11 cellular contexts compared by ENCODE assay signal in the genomic region with DNA sequence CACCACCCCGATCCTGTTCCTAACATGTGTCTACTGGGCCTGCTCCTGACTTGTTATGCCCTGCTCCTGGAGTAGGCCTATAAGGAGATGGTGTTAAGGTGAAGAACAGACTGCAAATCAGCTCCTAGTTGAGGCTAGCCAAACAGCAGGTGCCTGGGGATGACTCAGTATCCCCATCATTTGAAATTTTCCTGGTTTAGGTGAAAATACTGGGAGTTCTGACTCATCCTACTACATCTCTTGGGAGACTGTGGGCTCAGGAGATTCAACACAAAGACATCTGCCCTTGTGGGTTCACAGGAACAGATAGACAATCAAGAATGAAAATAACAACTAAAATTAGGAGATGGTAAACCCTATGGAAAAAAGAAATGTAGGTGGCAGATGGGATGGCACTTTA. TPM values are rescaled to one million over a fixed set of nuclear protein-coding genes. Genes with fewer than 3 reads are reported as not detected.
DNase-seq lines count a peak whose midpoint lies in the region; ATAC-seq and TF ChIP-seq lines count a peak whose summit lies in the region.
"Had no signal": no experiment of that assay in that cellular context is flagged by ENCODE, and none has a peak within 500 bp of the region (broad histone marks: within the 10 kb centered on the region; RNA-seq: fewer than 3 reads in every experiment).

No MANE protein-coding gene starts in this region.

- no peak overlapping the region for H3K4me3 ChIP-seq in AG10803 (ENCODE audit: low read length)

- H3K36me3 Mint-ChIP-seq in activated T-helper 1 cell treated with anti-CD3 and anti-CD28 coated beads, Interleukin-12 subunit alpha, Interleukin-12 subunit beta, Interleukin-2, Interleukin-4 antibody, amounts not matched to agents 30 ng/mL and 10 ng/mL and 1 ng/mL, durations not matched to agents 14 hours and 24 hours and 36 hours (ENCODE audit: low read depth) = peaks cover 5% of the 10 kb centered on the region
- peaks cover 2% of the 10 kb centered on the region for H3K36me3 Mint-ChIP-seq in memory B cell

- ATAC-seq in memory B cell (ENCODE audit: low read depth) = no peak
- no peak for ATAC-seq in GM19463 (IDR thresholded peaks at IDR 0.05; ENCODE audit: unreplicated experiment)
- no peak for ATAC-seq in HG02642 (IDR thresholded peaks at IDR 0.05; ENCODE audit: poor library complexity, unreplicated experiment)
- ATAC-seq: left lobe of liver had no signal

- intact Hi-C loops in activated T-helper 1 cell treated with anti-CD3 and anti-CD28 coated beads, Interleukin-12 subunit alpha, Interleukin-12 subunit beta, Interleukin-2, Interleukin-4 antibody, amounts not matched to agents 30 ng/mL and 10 ng/mL and 1 ng/mL, durations not matched to agents 14 hours and 24 hours and 36 hours (cut with micrococcal nuclease) = no loop called here

- H3K9me3 Mint-ChIP-seq in activated T-helper 1 cell treated with anti-CD3 and anti-CD28 coated beads, Interleukin-12 subunit alpha, Interleukin-12 subunit beta, Interleukin-2, Interleukin-4 antibody, amounts not matched to agents 30 ng/mL and 10 ng/mL and 1 ng/mL, durations not matched to agents 14 hours and 24 hours and 36 hours = no peaks in the 10 kb centered on the region
- H3K9me3 Mint-ChIP-seq in memory B cell = no peaks in the 10 kb centered on the region

- H3K4me3 Mint-ChIP-seq in activated T-helper 1 cell treated with anti-CD3 and anti-CD28 coated beads, Interleukin-12 subunit alpha, Interleukin-12 subunit beta, Interleukin-2, Interleukin-4 antibody, amounts not matched to agents 30 ng/mL and 10 ng/mL and 1 ng/mL, durations not matched to agents 14 hours and 24 hours and 36 hours = peak overlapping the region; percentile 8
- H3K4me3 Mint-ChIP-seq in memory B cell = no peak overlapping the region

- H3K27me3 Mint-ChIP-seq in activated T-helper 1 cell treated with anti-CD3 and anti-CD28 coated beads, Interleukin-12 subunit alpha, Interleukin-12 subunit beta, Interleukin-2, Interleukin-4 antibody, amounts not matched to agents 30 ng/mL and 10 ng/mL and 1 ng/mL, durations not matched to agents 14 hours and 24 hours and 36 hours (ENCODE audit: insufficient read depth) = no peaks in the 10 kb centered on the region
- H3K27me3 Mint-ChIP-seq in memory B cell = no peaks in the 10 kb centered on the region

- peak; percentile 52 for DNase-seq in AG10803 (ENCODE audit: low read depth)
- peak; percentile 83 for DNase-seq in ELR (ENCODE audit: low read depth)
- no peak for DNase-seq in activated T-helper 1 cell treated with anti-CD3 and anti-CD28 coated beads, Interleukin-12 subunit alpha, Interleukin-12 subunit beta, Interleukin-2, Interleukin-4 antibody, amounts not matched to agents 30 ng/mL and 10 ng/mL and 1 ng/mL, durations not matched to agents 14 hours and 24 hours and 36 hours (ENCODE audit: low spot score)
- DNase-seq in memory B cell (ENCODE audit: low spot score in 2 of 2) = no peak
- DNase-seq in NCI-H524 treated with DMSO at 0.1 percent for 48 hours (lab: John Stamatoyannopoulos, UW) = no peak
- no peak for DNase-seq in COLO668 (lab: John Stamatoyannopoulos, UW; ENCODE audit: unreplicated experiment)
- DNase-seq: NCI-H1694, occipital lobe had no signal

- peaks cover 91% of the 10 kb centered on the region for H3K4me1 Mint-ChIP-seq in activated T-helper 1 cell treated with anti-CD3 and anti-CD28 coated beads, Interleukin-12 subunit alpha, Interleukin-12 subunit beta, Interleukin-2, Interleukin-4 antibody, amounts not matched to agents 30 ng/mL and 10 ng/mL and 1 ng/mL, durations not matched to agents 14 hours and 24 hours and 36 hours (ENCODE audit: low read depth)
- H3K4me1 Mint-ChIP-seq in memory B cell = peaks cover 75% of the 10 kb centered on the region

- TF ChIP-seq CTCF in AG10803 (conservative IDR thresholded peaks at IDR 0.05; ENCODE audit: low read length) = no peak

- no peak overlapping the region for H3K27ac Mint-ChIP-seq in activated T-helper 1 cell treated with anti-CD3 and anti-CD28 coated beads, Interleukin-12 subunit alpha, Interleukin-12 subunit beta, Interleukin-2, Interleukin-4 antibody, amounts not matched to agents 30 ng/mL and 10 ng/mL and 1 ng/mL, durations not matched to agents 14 hours and 24 hours and 36 hours
- H3K27ac Mint-ChIP-seq in memory B cell = peak overlapping the region; percentile 69

RNA-seq across cellular contexts. Expression of gene BRD4, which starts 41.2 kb away (rescaled TPM):
- 122 and 129 TPM in 2 replicates for total RNA-seq in activated T-helper 1 cell treated with anti-CD3 and anti-CD28 coated beads, Interleukin-12 subunit alpha, Interleukin-12 subunit beta, Interleukin-2, Interleukin-4 antibody, amounts not matched to agents 30 ng/mL and 10 ng/mL and 1 ng/mL, durations not matched to agents 14 hours and 24 hours and 36 hours

RNA-seq across cellular contexts. Expression of gene EPHX3, which starts 58.8 kb away (rescaled TPM):
- 0.20 TPM in 1 of 2 replicates, not detected in the other for total RNA-seq in activated T-helper 1 cell treated with anti-CD3 and anti-CD28 coated beads, Interleukin-12 subunit alpha, Interleukin-12 subunit beta, Interleukin-2, Interleukin-4 antibody, amounts not matched to agents 30 ng/mL and 10 ng/mL and 1 ng/mL, durations not matched to agents 14 hours and 24 hours and 36 hours
- total RNA-seq: occipital lobe had no signal

Comparison
In these comparisons a context has a peak if more than half of its experiments do, and no peak if none do; other contexts are left out.
1. DNase-seq: peak in AG10803 (single experiment) and ELR (single experiment); none in activated T-helper 1 cell treated with anti-CD3 and anti-CD28 coated beads, Interleukin-12 subunit alpha, Interleukin-12 subunit beta, Interleukin-2, Interleukin-4 antibody, amounts not matched to agents 30 ng/mL and 10 ng/mL and 1 ng/mL, durations not matched to agents 14 hours and 24 hours and 36 hours (single experiment), memory B cell (0 of 2), NCI-H524 treated with DMSO at 0.1 percent for 48 hours (single experiment) and COLO668 (single experiment).